Comparison of ENCODE assay signal across 33 cellular contexts in the genomic region with DNA sequence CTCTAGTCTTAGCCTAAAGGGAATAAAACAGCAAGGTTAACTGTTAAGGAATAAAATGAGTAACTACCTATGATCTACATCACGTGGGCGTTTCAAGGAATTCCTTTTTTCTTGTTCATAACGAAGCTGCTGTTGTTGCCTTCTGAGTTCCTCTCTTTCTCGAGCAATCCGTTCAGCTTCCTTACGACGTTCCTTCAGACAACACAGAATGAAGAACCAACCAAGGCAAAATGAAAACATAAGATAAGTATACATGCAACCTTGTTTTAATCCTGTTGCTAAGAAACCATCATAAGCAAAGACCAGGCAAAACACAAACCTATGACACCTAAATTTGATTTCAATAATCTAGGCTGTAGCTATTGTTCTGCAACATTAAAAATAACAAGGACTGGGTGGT. TPM values are rescaled to one million over a fixed set of nuclear protein-coding genes. Genes with fewer than 3 reads are reported as not detected.
DNase-seq lines count a peak whose midpoint lies in the region; ATAC-seq and TF ChIP-seq lines count a peak whose summit lies in the region.
"Had no signal": no experiment of that assay in that cellular context is flagged by ENCODE, and none has a peak within 500 bp of the region (broad histone marks: within the 10 kb centered on the region; RNA-seq: fewer than 3 reads in every experiment).

No MANE protein-coding gene starts in this region.

- POLR2A ChIA-PET in activated CD4-positive, alpha-beta T cell treated with anti-CD3 and anti-CD28 coated beads for 36 hours (lab: Charles Lee): interaction anchor here (0.6 kb wide), 1 partner anchor 14 kb away, joined by 6 read pairs; no protein-coding TSS in a partner anchor

- no peaks in the 10 kb centered on the region for H3K9me3 ChIP-seq in CD4-positive, CD25-positive, alpha-beta regulatory T cell (ENCODE audit: control insufficient read depth in 2 of 2, low read length in 2 of 2)
- H3K9me3 ChIP-seq in tibial artery: no peaks in the 10 kb centered on the region
- H3K9me3 ChIP-seq: neutrophil, sigmoid colon had no signal

- CTCF ChIA-PET in activated CD4-positive, alpha-beta T cell treated with anti-CD3 and anti-CD28 coated beads for 36 hours (lab: Charles Lee): interaction anchor here (1.4 kb wide), 1 partner anchor 13 kb away, joined by 3 read pairs; no protein-coding TSS in a partner anchor

- no peaks in the 10 kb centered on the region for H3K27me3 Mint-ChIP-seq in activated CD4-positive, alpha-beta T cell treated with anti-CD3 and anti-CD28 coated beads for 36 hours
- no peaks in the 10 kb centered on the region for H3K27me3 Mint-ChIP-seq in CD4-positive, CD25-positive, alpha-beta regulatory T cell
- no peaks in the 10 kb centered on the region for H3K27me3 Mint-ChIP-seq in T-helper 2 cell treated with Interferon-gamma antibody and Interleukin-4, amounts not matched to agents 5 μg/mL and 100 μg/mL, for 36 hours (ENCODE audit: low read depth)
- H3K27me3 Mint-ChIP-seq: activated CD4-positive, alpha-beta memory T cell treated with anti-CD3 and anti-CD28 coated beads, Interleukin-2, amount 10 ng/mL, durations not matched to agents 7 days and 5 days; dendritic cell treated with granulocyte-macrophage colony-stimulating factor and Interleukin-4, amounts not matched to agents 40 ng/mL and 50 ng/mL, for 4 days; T-helper 17 cell; type B pancreatic cell had no signal

- H3K27ac ChIP-seq in CD4-positive, CD25-positive, alpha-beta regulatory T cell (ENCODE audit: insufficient read depth, low read length, poor library complexity, severe bottlenecking): no peak overlapping the region
- no peak overlapping the region for H3K27ac ChIP-seq in tibial artery
- H3K27ac ChIP-seq: 22Rv1, foreskin keratinocyte, neutrophil, PC-9, sigmoid colon had no signal

- no peaks in the 10 kb centered on the region for H3K4me1 ChIP-seq in CD4-positive, CD25-positive, alpha-beta regulatory T cell (ENCODE audit: control insufficient read depth, insufficient read depth, low read length, poor library complexity, severe bottlenecking)
- H3K4me1 ChIP-seq in tibial artery: no peaks in the 10 kb centered on the region
- H3K4me1 ChIP-seq: foreskin keratinocyte, sigmoid colon had no signal

- H3K4me1 Mint-ChIP-seq in activated CD4-positive, alpha-beta T cell treated with anti-CD3 and anti-CD28 coated beads for 36 hours: peaks cover 5% of the 10 kb centered on the region
- peaks cover 0 to 7% (median 5%) of the 10 kb centered on the region in 4 donors for H3K4me1 Mint-ChIP-seq in CD4-positive, CD25-positive, alpha-beta regulatory T cell
- H3K4me1 Mint-ChIP-seq in T-helper 2 cell treated with Interferon-gamma antibody and Interleukin-4, amounts not matched to agents 5 μg/mL and 100 μg/mL, for 36 hours (ENCODE audit: low read depth): no peaks in the 10 kb centered on the region
- H3K4me1 Mint-ChIP-seq: activated CD4-positive, alpha-beta memory T cell treated with anti-CD3 and anti-CD28 coated beads, Interleukin-2, amount 10 ng/mL, durations not matched to agents 7 days and 5 days; mesothelial cell of epicardium had no signal

- no peak for TF ChIP-seq CTCF in tibial artery (IDR thresholded peaks at IDR 0.05)

- H3K36me3 ChIP-seq in CD4-positive, CD25-positive, alpha-beta regulatory T cell (ENCODE audit: control insufficient read depth, insufficient read depth, low read length): peaks cover 99% of the 10 kb centered on the region
- H3K36me3 ChIP-seq in tibial artery: peaks cover 89 to 100% (median 99%) of the 10 kb centered on the region in 3 donors

- H3K27ac Mint-ChIP-seq in activated CD4-positive, alpha-beta T cell treated with anti-CD3 and anti-CD28 coated beads for 36 hours: peak overlapping the region; percentile 62
- peak overlapping the region in 2 of 3 donors; percentile 46 to 52 for H3K27ac Mint-ChIP-seq in CD4-positive, CD25-positive, alpha-beta regulatory T cell
- no peak overlapping the region for H3K27ac Mint-ChIP-seq in T-helper 2 cell treated with Interferon-gamma antibody and Interleukin-4, amounts not matched to agents 5 μg/mL and 100 μg/mL, for 36 hours
- H3K27ac Mint-ChIP-seq: activated CD4-positive, alpha-beta memory T cell treated with anti-CD3 and anti-CD28 coated beads, Interleukin-2, amount 10 ng/mL, durations not matched to agents 7 days and 5 days; dendritic cell treated with granulocyte-macrophage colony-stimulating factor and Interleukin-4, amounts not matched to agents 40 ng/mL and 50 ng/mL, for 4 days; mesothelial cell of epicardium; type B pancreatic cell had no signal

- no peak for ATAC-seq in activated CD4-positive, alpha-beta T cell treated with anti-CD3 and anti-CD28 coated beads for 36 hours
- ATAC-seq in CD4-positive, CD25-positive, alpha-beta regulatory T cell (ENCODE audit: low read depth in 2 of 2): no peak
- ATAC-seq: esophagus mucosa, foreskin keratinocyte, HCT116, SK-N-SH treated with all-trans-retinoic acid at 6 μM for 48 hours, T-helper 17 cell had no signal

- no peak overlapping the region for H3K4me3 Mint-ChIP-seq in activated CD4-positive, alpha-beta T cell treated with anti-CD3 and anti-CD28 coated beads for 36 hours
- no peak overlapping the region for H3K4me3 Mint-ChIP-seq in CD4-positive, CD25-positive, alpha-beta regulatory T cell
- H3K4me3 Mint-ChIP-seq in T-helper 2 cell treated with Interferon-gamma antibody and Interleukin-4, amounts not matched to agents 5 μg/mL and 100 μg/mL, for 36 hours: no peak overlapping the region
- H3K4me3 Mint-ChIP-seq: activated CD4-positive, alpha-beta memory T cell treated with anti-CD3 and anti-CD28 coated beads, Interleukin-2, amount 10 ng/mL, durations not matched to agents 7 days and 5 days; dendritic cell treated with granulocyte-macrophage colony-stimulating factor and Interleukin-4, amounts not matched to agents 40 ng/mL and 50 ng/mL, for 4 days; mesothelial cell of epicardium; T-helper 17 cell; type B pancreatic cell had no signal

- no peak for DNase-seq in activated CD4-positive, alpha-beta T cell treated with anti-CD3 and anti-CD28 coated beads for 36 hours
- DNase-seq in activated CD4-positive, alpha-beta T cell treated with anti-CD3 and anti-CD28 coated beads for 1 hour: no peak
- DNase-seq in CD4-positive, CD25-positive, alpha-beta regulatory T cell: no peak
- peak; percentile 53 for DNase-seq in amniotic epithelial cell (ENCODE audit: low read depth)
- DNase-seq in kidney glomerular epithelial cell (lab: John Stamatoyannopoulos, UW): peak; percentile 1
- DNase-seq in T-helper 2 cell treated with Interferon-gamma antibody and Interleukin-4, amounts not matched to agents 5 μg/mL and 100 μg/mL, for 36 hours (ENCODE audit: low spot score): no peak
- DNase-seq in tibial artery: no peak
- DNase-seq in GM03348 (ENCODE audit: low spot score): no peak
- DNase-seq: activated CD4-positive, alpha-beta memory T cell treated with anti-CD3 and anti-CD28 coated beads, Interleukin-2, amount 10 ng/mL, durations not matched to agents 7 days and 5 days; activated naive CD4-positive, alpha-beta T cell; anterior cingulate cortex; C1 segment of cervical spinal cord; Calu3; DMS79 treated with DMSO at 0.1 percent for 48 hours; foreskin keratinocyte; GDM1; islet precursor cell; left ventricle myocardium superior; NCI-H1436 treated with DMSO at 0.1 percent for 48 hours; NCI-H345; NCI-H69; PC-9; sigmoid colon; stimulated activated CD4-positive, alpha-beta T cell treated with anti-CD3 and anti-CD28 coated beads, Interleukin-4, amount 100 ng/mL, for 24 hours; T-helper 17 cell had no signal

- intact Hi-C loops in activated CD4-positive, alpha-beta T cell treated with anti-CD3 and anti-CD28 coated beads for 36 hours (cut with DNase I, micrococcal nuclease): no loop called here
- intact Hi-C loops in tibial artery (cut with DNase I; ENCODE audit: low total_unique reads): no loop called here

- no peaks in the 10 kb centered on the region for H3K9me3 Mint-ChIP-seq in activated CD4-positive, alpha-beta T cell treated with anti-CD3 and anti-CD28 coated beads for 36 hours (ENCODE audit: low read depth)
- no peaks in the 10 kb centered on the region for H3K9me3 Mint-ChIP-seq in CD4-positive, CD25-positive, alpha-beta regulatory T cell
- H3K9me3 Mint-ChIP-seq in T-helper 2 cell treated with Interferon-gamma antibody and Interleukin-4, amounts not matched to agents 5 μg/mL and 100 μg/mL, for 36 hours: no peaks in the 10 kb centered on the region
- H3K9me3 Mint-ChIP-seq: activated CD4-positive, alpha-beta memory T cell treated with anti-CD3 and anti-CD28 coated beads, Interleukin-2, amount 10 ng/mL, durations not matched to agents 7 days and 5 days; dendritic cell treated with granulocyte-macrophage colony-stimulating factor and Interleukin-4, amounts not matched to agents 40 ng/mL and 50 ng/mL, for 4 days; mesothelial cell of epicardium; type B pancreatic cell had no signal

- peaks cover 69% of the 10 kb centered on the region for H3K36me3 Mint-ChIP-seq in activated CD4-positive, alpha-beta T cell treated with anti-CD3 and anti-CD28 coated beads for 36 hours (ENCODE audit: low read depth)
- H3K36me3 Mint-ChIP-seq in CD4-positive, CD25-positive, alpha-beta regulatory T cell: peaks cover 79% of the 10 kb centered on the region
- H3K36me3 Mint-ChIP-seq in T-helper 2 cell treated with Interferon-gamma antibody and Interleukin-4, amounts not matched to agents 5 μg/mL and 100 μg/mL, for 36 hours (ENCODE audit: low read depth): peaks cover 75% of the 10 kb centered on the region

- no peak overlapping the region for H3K4me3 ChIP-seq in CD4-positive, CD25-positive, alpha-beta regulatory T cell (ENCODE audit: low read depth, low read length)
- H3K4me3 ChIP-seq in tibial artery: no peak overlapping the region
- H3K4me3 ChIP-seq: PC-9, sigmoid colon had no signal

- no peaks in the 10 kb centered on the region for H3K27me3 ChIP-seq in CD4-positive, CD25-positive, alpha-beta regulatory T cell (ENCODE audit: control insufficient read depth, insufficient read depth, low read length)
- H3K27me3 ChIP-seq in tibial artery: no peaks in the 10 kb centered on the region
- H3K27me3 ChIP-seq: foreskin keratinocyte, neutrophil, sigmoid colon had no signal

RNA-seq across cellular contexts. Expression of a gene that starts 44.1 kb away (rescaled TPM):
- total RNA-seq in activated CD4-positive, alpha-beta T cell treated with anti-CD3 and anti-CD28 coated beads for 36 hours: 10 to 100 TPM; 85.6 to 85.9 TPM
- total RNA-seq in CD4-positive, CD25-positive, alpha-beta regulatory T cell: 232 TPM
- polyA plus RNA-seq in CD4-positive, CD25-positive, alpha-beta regulatory T cell: 10 to 100 TPM; 43.6 to 57.5 (median 53.8) TPM

Comparison
In these comparisons a context has a peak if more than half of its experiments do, and no peak if none do; other contexts are left out.
1. DNase-seq: peak in amniotic epithelial cell (single experiment) and kidney glomerular epithelial cell (single experiment); none in activated CD4-positive, alpha-beta T cell treated with anti-CD3 and anti-CD28 coated beads for 36 hours (single experiment), activated CD4-positive, alpha-beta T cell treated with anti-CD3 and anti-CD28 coated beads for 1 hour (single experiment), CD4-positive, CD25-positive, alpha-beta regulatory T cell (0 of 3), T-helper 2 cell treated with Interferon-gamma antibody and Interleukin-4, amounts not matched to agents 5 μg/mL and 100 μg/mL, for 36 hours (single experiment), tibial artery (0 of 2) and GM03348 (single experiment).